Comparison of ENCODE assay signal across 23 cellular contexts in the genomic region with DNA sequence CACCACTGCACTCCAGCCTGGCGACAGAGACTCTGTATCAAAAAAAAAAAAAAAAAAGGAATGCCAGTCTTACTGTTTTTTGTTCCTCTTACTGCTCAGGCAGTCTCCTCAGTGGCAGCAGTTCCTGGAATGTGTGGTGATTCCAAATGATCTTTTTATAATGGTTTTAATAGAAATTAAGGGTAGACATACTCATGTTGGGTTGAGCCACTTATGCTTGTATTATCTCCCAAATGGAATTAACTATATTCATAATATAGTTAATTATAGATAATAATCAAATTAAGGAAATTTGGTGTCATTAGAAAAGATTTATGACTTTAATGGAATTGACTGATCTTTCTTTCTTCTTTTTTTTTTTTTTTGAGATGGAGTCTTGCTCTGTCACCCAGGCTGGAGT.
"Had no signal": no experiment of that assay in that cellular context is flagged by ENCODE, and none has a peak within 500 bp of the region (broad histone marks: within the 10 kb centered on the region; RNA-seq: fewer than 3 reads in every experiment).

No MANE protein-coding gene starts in this region.

- H3K27ac Mint-ChIP-seq: IgD-negative memory B cell had no signal

- H3K4me3 Mint-ChIP-seq: IgD-negative memory B cell had no signal

- ATAC-seq: K562 had no signal

- H3K27ac ChIP-seq: HL-60, KMS-11, SJSA1, SK-N-MC had no signal

- DNase-seq: Kasumi-1, MM.1S, NCI-H1092 treated with DMSO at 0.1 percent for 48 hours, NCI-H1436, NCI-H187, NCI-H2029, NCI-H2081 treated with DMSO at 0.1 percent for 48 hours, NCI-H2171, NCI-H226, NCI-H446, NCI-H510A, NCI-H524 treated with DMSO at 0.1 percent for 48 hours, NCI-H69, NCI-H774, Right ventricle myocardium superior, RPMI8226, SIG-M5 had no signal

- H3K4me2 ChIP-seq: KMS-11 had no signal

- H3K9me3 ChIP-seq: SJSA1 had no signal

- H3K27me3 ChIP-seq: SJSA1 had no signal

- H3K36me3 ChIP-seq: SJSA1 had no signal

- H3K4me3 ChIP-seq: K562, SJSA1, SK-N-MC had no signal

- H3K4me1 ChIP-seq: SJSA1 had no signal

- H3K9ac ChIP-seq: KMS-11 had no signal
